8 cellular contexts compared by ENCODE assay signal in the genomic region with DNA sequence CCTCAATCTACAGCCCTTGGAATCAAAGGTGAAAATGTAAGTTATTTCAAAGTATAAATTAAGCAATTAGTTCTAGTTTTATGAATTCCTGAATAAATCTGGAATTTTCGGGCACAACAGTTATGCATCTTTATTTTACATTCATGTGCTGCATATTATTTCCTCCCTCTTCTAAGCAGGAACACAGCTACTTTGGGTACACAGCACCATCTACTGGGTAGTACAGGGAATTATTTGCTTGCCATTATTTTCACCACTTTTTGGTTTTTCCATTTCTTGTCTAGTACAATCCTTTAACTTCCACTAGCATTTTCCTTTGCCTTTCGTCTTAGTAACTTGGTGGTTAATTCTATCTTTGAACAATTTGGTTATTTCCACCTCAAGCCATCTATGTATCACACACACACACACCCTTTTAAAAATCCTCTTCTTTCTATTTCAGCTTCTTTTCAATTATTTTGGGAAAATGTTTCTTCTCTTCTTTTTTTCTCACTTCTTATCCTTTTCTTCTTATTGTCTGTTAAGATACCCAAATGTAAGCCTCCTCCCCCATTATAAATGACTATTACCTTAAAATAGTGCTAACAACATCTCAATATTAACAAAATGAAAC.
DNase-seq lines count a peak whose midpoint lies in the region; ATAC-seq and TF ChIP-seq lines count a peak whose summit lies in the region.

No MANE protein-coding gene starts in this region.

- no peaks in the 10 kb centered on the region for H3K36me3 Mint-ChIP-seq in activated CD8-positive, alpha-beta memory T cell treated with anti-CD3 and anti-CD28 coated beads, Interleukin-2, amount 10 ng/mL, durations not matched to agents 7 days and 5 days

- H3K4me2 ChIP-seq in OCI-LY3 (ENCODE audit: low read length), result no peak overlapping the region

- 19 to 24% methylated on average over 2 of the region's 2 CpGs for WGBS in transverse colon (ENCODE audit: low coverage in 1 of 2), 2 donors

- H3K9me3 ChIP-seq in OCI-LY3 (ENCODE audit: insufficient read depth, low read length) (no peaks in the 10 kb centered on the region), transverse colon (peaks cover 0 to 6% of the 10 kb centered on the region in 2 donors)

- CTCF ChIA-PET in activated CD8-positive, alpha-beta memory T cell treated with anti-CD3 and anti-CD28 coated beads, Interleukin-2, amount 10 ng/mL, durations not matched to agents 7 days and 5 days (lab: Charles Lee), result no interaction called here

- H3K4me1 Mint-ChIP-seq in activated CD8-positive, alpha-beta memory T cell treated with anti-CD3 and anti-CD28 coated beads, Interleukin-2, amount 10 ng/mL, durations not matched to agents 7 days and 5 days, result no peaks in the 10 kb centered on the region

- H3K27ac Mint-ChIP-seq in activated CD8-positive, alpha-beta memory T cell treated with anti-CD3 and anti-CD28 coated beads, Interleukin-2, amount 10 ng/mL, durations not matched to agents 7 days and 5 days, result no peak overlapping the region

- ATAC-seq in HG03175 (IDR thresholded peaks at IDR 0.05; ENCODE audit: unreplicated experiment), result peak; percentile 42
- ATAC-seq in activated CD8-positive, alpha-beta memory T cell treated with anti-CD3 and anti-CD28 coated beads, Interleukin-2, amount 10 ng/mL, durations not matched to agents 7 days and 5 days, result no peak

- peak; percentile 20 for DNase-seq in DMS 273 treated with DMSO at 0.1 percent for 48 hours (lab: John Stamatoyannopoulos, UW)
- peak; percentile 60 to 66 for DNase-seq in erythroblast (lab: John Stamatoyannopoulos, UW)
- no peak for DNase-seq in transverse colon
- no peak for DNase-seq in Ammon's horn (ENCODE audit: low spot score)
- no peak for DNase-seq in activated CD8-positive, alpha-beta memory T cell treated with anti-CD3 and anti-CD28 coated beads, Interleukin-2, amount 10 ng/mL, durations not matched to agents 7 days and 5 days
- no peak for DNase-seq in midbrain (lab: John Stamatoyannopoulos, UW)

- intact Hi-C loops in transverse colon (cut with DNase I; ENCODE audit: low total_unique reads), result no loop called here

- H3K36me3 ChIP-seq in OCI-LY3 (replicated peaks; ENCODE audit: low read depth, low read length) (no peaks in the 10 kb centered on the region), transverse colon (no peaks in the 10 kb centered on the region)

- TF ChIP-seq EP300 in transverse colon (IDR thresholded peaks at IDR 0.05; ENCODE audit: low read depth), result no peak

- H3K27me3 ChIP-seq in OCI-LY3 (ENCODE audit: low read depth, low read length) (peaks cover 41% of the 10 kb centered on the region), transverse colon (no peaks in the 10 kb centered on the region)

- no peaks in the 10 kb centered on the region for H4K20me1 ChIP-seq in OCI-LY3 (ENCODE audit: insufficient read depth, low read length)

- no peaks in the 10 kb centered on the region for H3K79me2 ChIP-seq in OCI-LY3 (ENCODE audit: low read length)

- TF ChIP-seq POLR2A in erythroblast (IDR thresholded peaks at IDR 0.05; ENCODE audit: low read length) (no peak), transverse colon (IDR thresholded peaks at IDR 0.05) (no peak)

- peaks cover 5% of the 10 kb centered on the region for H3K9me3 Mint-ChIP-seq in activated CD8-positive, alpha-beta memory T cell treated with anti-CD3 and anti-CD28 coated beads, Interleukin-2, amount 10 ng/mL, durations not matched to agents 7 days and 5 days (ENCODE audit: low read depth)

- H3K27ac ChIP-seq in OCI-LY3 (ENCODE audit: low read length) (no peak overlapping the region), transverse colon (no peak overlapping the region)

- H3K9ac ChIP-seq in OCI-LY3 (ENCODE audit: low read length), result no peak overlapping the region

- TF ChIP-seq CTCF in OCI-LY3 (IDR thresholded peaks at IDR 0.05; ENCODE audit: low read depth, low read length) (peak; percentile 93), transverse colon (IDR thresholded peaks at IDR 0.05) (peak; percentile 41 to 72 (median 59))

- H3K27me3 Mint-ChIP-seq in activated CD8-positive, alpha-beta memory T cell treated with anti-CD3 and anti-CD28 coated beads, Interleukin-2, amount 10 ng/mL, durations not matched to agents 7 days and 5 days, result no peaks in the 10 kb centered on the region

- in situ Hi-C loops in transverse colon (cut with MboI; ENCODE audit: low pct_ligation_motif_present in 1 of 4, low pct_unique_long_range_greater_than_20kb in 1 of 4, low sequenced_read_pairs in 3 of 4), result loop anchor here (10.0 to 25.0 kb wide), 5 partner anchors 118 to 759 kb away; no protein-coding TSS in a partner anchor

- no peak overlapping the region for H3K4me3 ChIP-seq in OCI-LY3 (ENCODE audit: low read length)
- no peak overlapping the region for H3K4me3 ChIP-seq in transverse colon

- H3K4me1 ChIP-seq in OCI-LY3 (ENCODE audit: low read length), result no peaks in the 10 kb centered on the region
- H3K4me1 ChIP-seq in transverse colon, result no peaks in the 10 kb centered on the region

- no peak overlapping the region for H3K4me3 Mint-ChIP-seq in activated CD8-positive, alpha-beta memory T cell treated with anti-CD3 and anti-CD28 coated beads, Interleukin-2, amount 10 ng/mL, durations not matched to agents 7 days and 5 days

- H2AFZ ChIP-seq in OCI-LY3 (ENCODE audit: low read depth, low read length), result no peak overlapping the region

Comparison
In these comparisons a context has a peak if more than half of its experiments do, and no peak if none do; other contexts are left out.
1. DNase-seq: peak in DMS 273 treated with DMSO at 0.1 percent for 48 hours (single experiment) and erythroblast (2 of 2); none in transverse colon (single experiment), Ammon's horn (single experiment), activated CD8-positive, alpha-beta memory T cell treated with anti-CD3 and anti-CD28 coated beads, Interleukin-2, amount 10 ng/mL, durations not matched to agents 7 days and 5 days (single experiment) and midbrain (single experiment).